10 cellular contexts compared by ENCODE assay signal in the genomic region with DNA sequence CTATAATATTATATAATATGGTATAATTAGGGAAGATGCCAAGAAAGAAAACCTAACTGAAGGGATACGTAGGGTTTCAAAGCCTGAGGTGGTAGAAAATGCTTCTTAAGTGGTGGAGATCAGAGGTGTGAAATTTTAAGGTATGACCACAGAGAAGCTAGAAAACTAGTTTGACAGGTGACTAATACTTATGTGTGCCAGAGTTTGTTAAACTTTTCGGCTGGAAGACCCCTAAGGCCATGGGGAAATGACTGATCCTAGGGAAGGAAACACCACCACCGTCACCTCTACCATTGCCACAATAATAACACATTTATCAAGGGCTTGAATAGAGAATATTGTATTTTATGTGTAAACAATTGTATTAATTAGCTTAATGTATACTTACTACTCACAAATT.
"Had no signal": no experiment of that assay in that cellular context is flagged by ENCODE, and none has a peak within 500 bp of the region (broad histone marks: within the 10 kb centered on the region; RNA-seq: fewer than 3 reads in every experiment).

No MANE protein-coding gene starts in this region.

- H3K36me3 ChIP-seq: HAP-1 had no signal

- H3K4me3 ChIP-seq: GM23248, HAP-1, K562 had no signal

- H3K9ac ChIP-seq: GM23248 had no signal

- H3K9me3 ChIP-seq: HAP-1 had no signal

- H3K4me1 ChIP-seq: HAP-1 had no signal

- ATAC-seq: HCT116, K562 had no signal

- H3K27ac ChIP-seq: GM23248, HL-60 had no signal

- DNase-seq: GM23248, GOT3, H7, HFFc6, IMR-90, KG1 had no signal

- H2AFZ ChIP-seq: GM23248 had no signal
